In the genomic region with DNA sequence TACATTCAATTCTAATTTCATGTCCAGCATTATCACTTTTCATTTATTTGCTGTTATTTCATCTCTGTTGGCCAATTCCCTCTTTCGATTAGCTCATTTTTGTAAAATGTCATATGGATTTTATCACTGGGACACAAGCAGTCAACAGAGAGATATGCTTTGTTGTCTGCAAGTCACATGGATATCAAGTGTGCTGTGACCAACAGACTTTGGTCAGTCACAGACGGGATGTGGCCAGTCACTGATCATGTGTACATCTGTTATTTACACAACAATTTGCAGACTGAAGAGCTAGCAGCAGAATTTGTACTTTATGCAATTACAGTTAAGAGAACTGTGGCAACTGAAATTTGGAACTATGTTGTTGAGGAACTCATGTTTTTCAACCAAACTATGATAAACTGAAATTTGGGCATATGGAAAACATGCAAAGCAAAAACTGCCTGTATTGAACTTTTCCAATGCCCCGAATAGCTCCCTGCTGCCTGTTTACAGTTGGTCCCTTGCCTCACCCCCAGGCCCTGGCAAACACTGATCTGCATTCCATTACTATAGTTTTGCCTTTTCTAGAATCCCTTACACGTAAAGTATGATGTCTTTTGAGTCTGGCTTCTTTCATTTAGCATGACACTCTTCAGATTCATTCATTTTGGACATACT, we compare ENCODE assay signal across 1 cellular context.
TF ChIP-seq lines count a peak whose summit lies in the region.

No MANE protein-coding gene starts in this region.

TF ChIP-seq in HepG2, 621 proteins besides CTCF, POLR2A, EP300 and RAD21 (continued from another document and continues in another):
- TF ChIP-seq, protein P1, sequence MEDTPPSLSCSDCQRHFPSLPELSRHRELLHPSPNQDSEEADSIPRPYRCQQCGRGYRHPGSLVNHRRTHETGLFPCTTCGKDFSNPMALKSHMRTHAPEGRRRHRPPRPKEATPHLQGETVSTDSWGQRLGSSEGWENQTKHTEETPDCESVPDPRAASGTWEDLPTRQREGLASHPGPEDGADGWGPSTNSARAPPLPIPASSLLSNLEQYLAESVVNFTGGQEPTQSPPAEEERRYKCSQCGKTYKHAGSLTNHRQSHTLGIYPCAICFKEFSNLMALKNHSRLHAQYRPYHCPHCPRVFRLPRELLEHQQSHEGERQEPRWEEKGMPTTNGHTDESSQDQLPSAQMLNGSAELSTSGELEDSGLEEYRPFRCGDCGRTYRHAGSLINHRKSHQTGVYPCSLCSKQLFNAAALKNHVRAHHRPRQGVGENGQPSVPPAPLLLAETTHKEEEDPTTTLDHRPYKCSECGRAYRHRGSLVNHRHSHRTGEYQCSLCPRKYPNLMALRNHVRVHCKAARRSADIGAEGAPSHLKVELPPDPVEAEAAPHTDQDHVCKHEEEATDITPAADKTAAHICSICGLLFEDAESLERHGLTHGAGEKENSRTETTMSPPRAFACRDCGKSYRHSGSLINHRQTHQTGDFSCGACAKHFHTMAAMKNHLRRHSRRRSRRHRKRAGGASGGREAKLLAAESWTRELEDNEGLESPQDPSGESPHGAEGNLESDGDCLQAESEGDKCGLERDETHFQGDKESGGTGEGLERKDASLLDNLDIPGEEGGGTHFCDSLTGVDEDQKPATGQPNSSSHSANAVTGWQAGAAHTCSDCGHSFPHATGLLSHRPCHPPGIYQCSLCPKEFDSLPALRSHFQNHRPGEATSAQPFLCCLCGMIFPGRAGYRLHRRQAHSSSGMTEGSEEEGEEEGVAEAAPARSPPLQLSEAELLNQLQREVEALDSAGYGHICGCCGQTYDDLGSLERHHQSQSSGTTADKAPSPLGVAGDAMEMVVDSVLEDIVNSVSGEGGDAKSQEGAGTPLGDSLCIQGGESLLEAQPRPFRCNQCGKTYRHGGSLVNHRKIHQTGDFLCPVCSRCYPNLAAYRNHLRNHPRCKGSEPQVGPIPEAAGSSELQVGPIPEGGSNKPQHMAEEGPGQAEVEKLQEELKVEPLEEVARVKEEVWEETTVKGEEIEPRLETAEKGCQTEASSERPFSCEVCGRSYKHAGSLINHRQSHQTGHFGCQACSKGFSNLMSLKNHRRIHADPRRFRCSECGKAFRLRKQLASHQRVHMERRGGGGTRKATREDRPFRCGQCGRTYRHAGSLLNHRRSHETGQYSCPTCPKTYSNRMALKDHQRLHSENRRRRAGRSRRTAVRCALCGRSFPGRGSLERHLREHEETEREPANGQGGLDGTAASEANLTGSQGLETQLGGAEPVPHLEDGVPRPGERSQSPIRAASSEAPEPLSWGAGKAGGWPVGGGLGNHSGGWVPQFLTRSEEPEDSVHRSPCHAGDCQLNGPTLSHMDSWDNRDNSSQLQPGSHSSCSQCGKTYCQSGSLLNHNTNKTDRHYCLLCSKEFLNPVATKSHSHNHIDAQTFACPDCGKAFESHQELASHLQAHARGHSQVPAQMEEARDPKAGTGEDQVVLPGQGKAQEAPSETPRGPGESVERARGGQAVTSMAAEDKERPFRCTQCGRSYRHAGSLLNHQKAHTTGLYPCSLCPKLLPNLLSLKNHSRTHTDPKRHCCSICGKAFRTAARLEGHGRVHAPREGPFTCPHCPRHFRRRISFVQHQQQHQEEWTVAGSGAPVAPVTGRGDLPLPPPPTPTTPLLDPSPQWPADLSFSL (CRISPR knock-in tag; IDR thresholded peaks at IDR 0.05) = no peak
- TF ChIP-seq KDM1A (CRISPR knock-in tag; IDR thresholded peaks at IDR 0.05) = no peak
- no peak for TF ChIP-seq DZIP1 (CRISPR knock-in tag; IDR thresholded peaks at IDR 0.05)
- TF ChIP-seq, protein P2, sequence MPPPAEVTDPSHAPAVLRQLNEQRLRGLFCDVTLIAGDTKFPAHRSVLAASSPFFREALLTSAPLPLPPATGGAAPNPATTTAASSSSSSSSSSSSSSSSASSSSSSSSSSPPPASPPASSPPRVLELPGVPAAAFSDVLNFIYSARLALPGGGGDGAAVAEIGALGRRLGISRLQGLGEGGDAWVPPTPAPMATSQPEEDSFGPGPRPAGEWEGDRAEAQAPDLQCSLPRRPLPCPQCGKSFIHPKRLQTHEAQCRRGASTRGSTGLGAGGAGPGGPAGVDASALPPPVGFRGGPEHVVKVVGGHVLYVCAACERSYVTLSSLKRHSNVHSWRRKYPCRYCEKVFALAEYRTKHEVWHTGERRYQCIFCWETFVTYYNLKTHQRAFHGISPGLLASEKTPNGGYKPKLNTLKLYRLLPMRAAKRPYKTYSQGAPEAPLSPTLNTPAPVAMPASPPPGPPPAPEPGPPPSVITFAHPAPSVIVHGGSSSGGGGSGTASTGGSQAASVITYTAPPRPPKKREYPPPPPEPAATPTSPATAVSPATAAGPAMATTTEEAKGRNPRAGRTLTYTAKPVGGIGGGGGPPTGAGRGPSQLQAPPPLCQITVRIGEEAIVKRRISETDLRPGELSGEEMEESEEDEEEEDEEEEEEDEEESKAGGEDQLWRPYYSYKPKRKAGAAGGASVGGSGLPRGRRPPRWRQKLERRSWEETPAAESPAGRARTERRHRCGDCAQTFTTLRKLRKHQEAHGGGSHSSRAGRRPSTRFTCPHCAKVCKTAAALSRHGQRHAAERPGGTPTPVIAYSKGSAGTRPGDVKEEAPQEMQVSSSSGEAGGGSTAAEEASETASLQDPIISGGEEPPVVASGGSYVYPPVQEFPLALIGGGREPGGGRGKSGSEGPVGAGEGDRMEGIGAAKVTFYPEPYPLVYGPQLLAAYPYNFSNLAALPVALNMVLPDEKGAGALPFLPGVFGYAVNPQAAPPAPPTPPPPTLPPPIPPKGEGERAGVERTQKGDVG (CRISPR knock-in tag; IDR thresholded peaks at IDR 0.05; ENCODE audit: borderline replicate concordance) = no peak
- no peak for TF ChIP-seq TEF (CRISPR knock-in tag; IDR thresholded peaks at IDR 0.05)
- TF ChIP-seq, protein P3, sequence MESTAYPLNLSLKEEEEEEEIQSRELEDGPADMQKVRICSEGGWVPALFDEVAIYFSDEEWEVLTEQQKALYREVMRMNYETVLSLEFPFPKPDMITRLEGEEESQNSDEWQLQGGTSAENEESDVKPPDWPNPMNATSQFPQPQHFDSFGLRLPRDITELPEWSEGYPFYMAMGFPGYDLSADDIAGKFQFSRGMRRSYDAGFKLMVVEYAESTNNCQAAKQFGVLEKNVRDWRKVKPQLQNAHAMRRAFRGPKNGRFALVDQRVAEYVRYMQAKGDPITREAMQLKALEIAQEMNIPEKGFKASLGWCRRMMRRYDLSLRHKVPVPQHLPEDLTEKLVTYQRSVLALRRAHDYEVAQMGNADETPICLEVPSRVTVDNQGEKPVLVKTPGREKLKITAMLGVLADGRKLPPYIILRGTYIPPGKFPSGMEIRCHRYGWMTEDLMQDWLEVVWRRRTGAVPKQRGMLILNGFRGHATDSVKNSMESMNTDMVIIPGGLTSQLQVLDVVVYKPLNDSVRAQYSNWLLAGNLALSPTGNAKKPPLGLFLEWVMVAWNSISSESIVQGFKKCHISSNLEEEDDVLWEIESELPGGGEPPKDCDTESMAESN (CRISPR knock-in tag; conservative IDR thresholded peaks at IDR 0.05) = no peak
- no peak for TF ChIP-seq CENPBD1 (CRISPR knock-in tag; IDR thresholded peaks at IDR 0.05; ENCODE audit: borderline replicate concordance, low read depth)
- TF ChIP-seq, protein P4, sequence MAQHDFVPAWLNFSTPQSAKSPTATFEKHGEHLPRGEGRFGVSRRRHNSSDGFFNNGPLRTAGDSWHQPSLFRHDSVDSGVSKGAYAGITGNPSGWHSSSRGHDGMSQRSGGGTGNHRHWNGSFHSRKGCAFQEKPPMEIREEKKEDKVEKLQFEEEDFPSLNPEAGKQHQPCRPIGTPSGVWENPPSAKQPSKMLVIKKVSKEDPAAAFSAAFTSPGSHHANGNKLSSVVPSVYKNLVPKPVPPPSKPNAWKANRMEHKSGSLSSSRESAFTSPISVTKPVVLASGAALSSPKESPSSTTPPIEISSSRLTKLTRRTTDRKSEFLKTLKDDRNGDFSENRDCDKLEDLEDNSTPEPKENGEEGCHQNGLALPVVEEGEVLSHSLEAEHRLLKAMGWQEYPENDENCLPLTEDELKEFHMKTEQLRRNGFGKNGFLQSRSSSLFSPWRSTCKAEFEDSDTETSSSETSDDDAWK (CRISPR knock-in tag; IDR thresholded peaks at IDR 0.05) = no peak
- peak; percentile 98 for TF ChIP-seq ZNF264 (CRISPR knock-in tag; IDR thresholded peaks at IDR 0.05)
- TF ChIP-seq HOXA3 (CRISPR knock-in tag; IDR thresholded peaks at IDR 0.05) = peak; percentile 35; the same call in 1 of the 2 replicates
- peak; percentile 62; the same call in 1 of the 2 replicates for TF ChIP-seq MIER2 (CRISPR knock-in tag; IDR thresholded peaks at IDR 0.05)
- TF ChIP-seq ZNF780A (CRISPR knock-in tag; IDR thresholded peaks at IDR 0.05) = no peak
- no peak for TF ChIP-seq KDM2A (CRISPR knock-in tag; IDR thresholded peaks at IDR 0.05; ENCODE audit: borderline replicate concordance, low read depth)
- no peak for TF ChIP-seq RFX5 (IDR thresholded peaks at IDR 0.05; ENCODE audit: low read depth, low read length)
- TF ChIP-seq TBL1XR1 (IDR thresholded peaks at IDR 0.05; ENCODE audit: borderline replicate concordance, low read length, partially characterized antibody) = peak; percentile 78
- no peak for TF ChIP-seq ZNF468 (CRISPR knock-in tag; IDR thresholded peaks at IDR 0.05)
- TF ChIP-seq, protein P5, sequence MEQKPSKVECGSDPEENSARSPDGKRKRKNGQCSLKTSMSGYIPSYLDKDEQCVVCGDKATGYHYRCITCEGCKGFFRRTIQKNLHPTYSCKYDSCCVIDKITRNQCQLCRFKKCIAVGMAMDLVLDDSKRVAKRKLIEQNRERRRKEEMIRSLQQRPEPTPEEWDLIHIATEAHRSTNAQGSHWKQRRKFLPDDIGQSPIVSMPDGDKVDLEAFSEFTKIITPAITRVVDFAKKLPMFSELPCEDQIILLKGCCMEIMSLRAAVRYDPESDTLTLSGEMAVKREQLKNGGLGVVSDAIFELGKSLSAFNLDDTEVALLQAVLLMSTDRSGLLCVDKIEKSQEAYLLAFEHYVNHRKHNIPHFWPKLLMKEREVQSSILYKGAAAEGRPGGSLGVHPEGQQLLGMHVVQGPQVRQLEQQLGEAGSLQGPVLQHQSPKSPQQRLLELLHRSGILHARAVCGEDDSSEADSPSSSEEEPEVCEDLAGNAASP (CRISPR knock-in tag; IDR thresholded peaks at IDR 0.05; ENCODE audit: borderline replicate concordance) = no peak
- no peak for TF ChIP-seq RBM39 (IDR thresholded peaks at IDR 0.05; ENCODE audit: low read depth, low read length, poor library complexity, severe bottlenecking)
- no peak for TF ChIP-seq DNMT3B (CRISPR knock-in tag; conservative IDR thresholded peaks at IDR 0.05)
- TF ChIP-seq ZFAT (CRISPR knock-in tag; conservative IDR thresholded peaks at IDR 0.05) = no peak
- TF ChIP-seq GFI1 (CRISPR knock-in tag; IDR thresholded peaks at IDR 0.05; ENCODE audit: borderline replicate concordance) = no peak
- no peak for TF ChIP-seq ZNF543 (CRISPR knock-in tag; IDR thresholded peaks at IDR 0.05)
- TF ChIP-seq ARNT (IDR thresholded peaks at IDR 0.05) = no peak
- no peak for TF ChIP-seq ZFP62 (CRISPR knock-in tag; IDR thresholded peaks at IDR 0.05)
- no peak for TF ChIP-seq ZNF124 (CRISPR knock-in tag; IDR thresholded peaks at IDR 0.05)
- TF ChIP-seq ZNF34 (CRISPR knock-in tag; IDR thresholded peaks at IDR 0.05; ENCODE audit: borderline replicate concordance) = no peak
- no peak for TF ChIP-seq ZNF816 (CRISPR knock-in tag; IDR thresholded peaks at IDR 0.05; ENCODE audit: borderline replicate concordance)
- no peak for TF ChIP-seq SRY (CRISPR knock-in tag; IDR thresholded peaks at IDR 0.05)
- no peak for TF ChIP-seq POLR2AphosphoS2 (IDR thresholded peaks at IDR 0.05; ENCODE audit: low read depth, low read length)
- TF ChIP-seq NFE2L2 (IDR thresholded peaks at IDR 0.05; ENCODE audit: low read length) = no peak; the same call in 1 of the 2 replicates
- TF ChIP-seq SMAD9 (CRISPR knock-in tag; IDR thresholded peaks at IDR 0.05) = no peak
- no peak for TF ChIP-seq NR1H2 (CRISPR knock-in tag; IDR thresholded peaks at IDR 0.05; ENCODE audit: borderline replicate concordance, low read depth)
- no peak for TF ChIP-seq TGIF2 (CRISPR knock-in tag; IDR thresholded peaks at IDR 0.05)
- no peak for TF ChIP-seq ZNF460 (CRISPR knock-in tag; IDR thresholded peaks at IDR 0.05; ENCODE audit: borderline replicate concordance)
- no peak for TF ChIP-seq ZSCAN21 (CRISPR knock-in tag; IDR thresholded peaks at IDR 0.05; ENCODE audit: borderline replicate concordance)
- TF ChIP-seq, protein P6, sequence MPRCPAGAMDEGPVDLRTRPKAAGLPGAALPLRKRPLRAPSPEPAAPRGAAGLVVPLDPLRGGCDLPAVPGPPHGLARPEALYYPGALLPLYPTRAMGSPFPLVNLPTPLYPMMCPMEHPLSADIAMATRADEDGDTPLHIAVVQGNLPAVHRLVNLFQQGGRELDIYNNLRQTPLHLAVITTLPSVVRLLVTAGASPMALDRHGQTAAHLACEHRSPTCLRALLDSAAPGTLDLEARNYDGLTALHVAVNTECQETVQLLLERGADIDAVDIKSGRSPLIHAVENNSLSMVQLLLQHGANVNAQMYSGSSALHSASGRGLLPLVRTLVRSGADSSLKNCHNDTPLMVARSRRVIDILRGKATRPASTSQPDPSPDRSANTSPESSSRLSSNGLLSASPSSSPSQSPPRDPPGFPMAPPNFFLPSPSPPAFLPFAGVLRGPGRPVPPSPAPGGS (CRISPR knock-in tag; IDR thresholded peaks at IDR 0.05) = no peak
- TF ChIP-seq, protein P7, sequence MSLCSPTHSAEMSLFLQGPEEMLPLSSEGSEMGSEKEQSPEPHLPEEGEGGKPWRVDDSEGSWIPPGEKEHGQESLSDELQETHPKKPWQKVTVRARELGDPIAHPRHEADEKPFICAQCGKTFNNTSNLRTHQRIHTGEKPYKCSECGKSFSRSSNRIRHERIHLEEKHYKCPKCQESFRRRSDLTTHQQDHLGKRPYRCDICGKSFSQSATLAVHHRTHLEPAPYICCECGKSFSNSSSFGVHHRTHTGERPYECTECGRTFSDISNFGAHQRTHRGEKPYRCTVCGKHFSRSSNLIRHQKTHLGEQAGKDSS (CRISPR knock-in tag; IDR thresholded peaks at IDR 0.05; ENCODE audit: borderline replicate concordance, low read depth) = no peak
